In genomic region chr13:76884571-76885202, GRCh38 we compare ENCODE assay signal across 8 cellular contexts. TPM values are rescaled to one million over a fixed set of nuclear protein-coding genes. Genes with fewer than 3 reads are reported as not detected.
DNase-seq lines count a peak whose midpoint lies in the region; ATAC-seq and TF ChIP-seq lines count a peak whose summit lies in the region.

No MANE protein-coding gene starts in this region.

- peaks cover 45% of the 10 kb centered on the region for H3K79me2 ChIP-seq in smooth muscle cell (ENCODE audit: low read depth)

- no peak overlapping the region for H2AFZ ChIP-seq in smooth muscle cell (ENCODE audit: low read depth)

- POLR2A ChIA-PET in activated B cell treated with CpG ODN at 0.5 μM for 24 hours (lab: Charles Lee) = interaction anchor here (0.5 to 2.7 kb wide), 8 partner anchors 10 to 1327 kb away, joined by 3 to 12 read pairs (median 4); partner anchors contain the start of genes CLN5 and SLAIN1

- ATAC-seq in activated B cell treated with CpG ODN at 0.5 μM for 24 hours (ENCODE audit: low read depth) (no peak), GM18858 (IDR thresholded peaks at IDR 0.05; ENCODE audit: unreplicated experiment) (no peak), HG03025 (IDR thresholded peaks at IDR 0.05; ENCODE audit: low FRiP score, unreplicated experiment) (no peak)

- H3K27ac ChIP-seq in left ventricle myocardium inferior (replicated peaks) (peak overlapping the region; percentile 89), smooth muscle cell (ENCODE audit: low read depth) (peak overlapping the region; percentile 78)

- peaks cover 70% of the 10 kb centered on the region for H3K4me1 ChIP-seq in left ventricle myocardium inferior
- H3K4me1 ChIP-seq in smooth muscle cell (ENCODE audit: low read depth) = peaks cover 12% of the 10 kb centered on the region

- H3K9me3 ChIP-seq in left ventricle myocardium inferior (replicated peaks) (no peaks in the 10 kb centered on the region), smooth muscle cell (replicated peaks; ENCODE audit: low read depth) (no peaks in the 10 kb centered on the region)

- H3K36me3 ChIP-seq in left ventricle myocardium inferior (no peaks in the 10 kb centered on the region), smooth muscle cell (ENCODE audit: low read depth) (no peaks in the 10 kb centered on the region)

- peak overlapping the region; percentile 87 for H3K4me2 ChIP-seq in smooth muscle cell

- H3F3A ChIP-seq in smooth muscle cell (ENCODE audit: low read depth) = peaks cover 37% of the 10 kb centered on the region

- no peaks in the 10 kb centered on the region for H3K9me3 Mint-ChIP-seq in activated B cell treated with CpG ODN at 0.5 μM for 24 hours

- CTCF ChIA-PET in activated B cell treated with CpG ODN at 0.5 μM for 24 hours (lab: Charles Lee) = interaction anchor here (1.2 to 3.7 kb wide), 8 partner anchors 9 to 1023 kb away, joined by 3 to 25 read pairs (median 6); no protein-coding TSS in a partner anchor

- H3K27ac Mint-ChIP-seq in activated B cell treated with CpG ODN at 0.5 μM for 24 hours = peak overlapping the region; percentile 57

- no peaks in the 10 kb centered on the region for H3K27me3 Mint-ChIP-seq in activated B cell treated with CpG ODN at 0.5 μM for 24 hours

- H3K9ac ChIP-seq in smooth muscle cell (ENCODE audit: low read depth) = peak overlapping the region; percentile 49

- H3K4me3 Mint-ChIP-seq in activated B cell treated with CpG ODN at 0.5 μM for 24 hours = peak overlapping the region; percentile 88

- H4K20me1 ChIP-seq in smooth muscle cell (ENCODE audit: low read depth) = peaks cover 48% of the 10 kb centered on the region

- peaks cover 28% of the 10 kb centered on the region for H3K4me1 Mint-ChIP-seq in activated B cell treated with CpG ODN at 0.5 μM for 24 hours

- H3K4me3 ChIP-seq in HFF-Myc (replicated peaks; ENCODE audit: low read depth, low read length) (peak overlapping the region; percentile 71), left ventricle myocardium inferior (peak overlapping the region; percentile 94), smooth muscle cell (peak overlapping the region; percentile 75)

- peaks cover 2% of the 10 kb centered on the region for H3K36me3 Mint-ChIP-seq in activated B cell treated with CpG ODN at 0.5 μM for 24 hours (ENCODE audit: low read depth)

- TF ChIP-seq CTCF in HFF-Myc (IDR thresholded peaks at IDR 0.05; ENCODE audit: low read depth, low read length, missing control alignments) = no peak
- TF ChIP-seq CTCF in activated B cell treated with CpG ODN at 0.5 μM for 24 hours (IDR thresholded peaks at IDR 0.05) = no peak
- no peak for TF ChIP-seq CTCF in left ventricle myocardium inferior (IDR thresholded peaks at IDR 0.05; ENCODE audit: borderline replicate concordance)
- TF ChIP-seq CTCF in smooth muscle cell (IDR thresholded peaks at IDR 0.05; ENCODE audit: borderline replicate concordance, insufficient read depth, poor library complexity, severe bottlenecking) = no peak

- 16% methylated on average over 12 of the region's 12 CpGs for WGBS in smooth muscle cell (ENCODE audit: low lambda C conversion rate)

- intact Hi-C loops in activated B cell treated with CpG ODN at 0.5 μM for 24 hours (cut with micrococcal nuclease) (loop anchor here (5.0 to 10.0 kb wide), 5 partner anchors 62 to 1720 kb away; partner anchors contain the start of genes LMO7 and POU4F1), left ventricle myocardium inferior (cut with micrococcal nuclease) (loop anchor here (5.0 to 10.0 kb wide), 2 partner anchors 60 to 217 kb away; no protein-coding TSS in a partner anchor)

- peak; percentile 21 for DNase-seq in HFF-Myc (ENCODE audit: extremely low read depth, low read depth)
- no peak for DNase-seq in activated B cell treated with CpG ODN at 0.5 μM for 24 hours
- no peak for DNase-seq in left ventricle myocardium inferior
- no peak for DNase-seq in smooth muscle cell (lab: John Stamatoyannopoulos, UW; ENCODE audit: unreplicated experiment)
- DNase-seq in RPMI8226 = no peak
- DNase-seq in NCI-H526 (lab: John Stamatoyannopoulos, UW) = no peak

- no peaks in the 10 kb centered on the region for H3K27me3 ChIP-seq in left ventricle myocardium inferior (ENCODE audit: low read depth)
- H3K27me3 ChIP-seq in smooth muscle cell (ENCODE audit: low read depth) = no peaks in the 10 kb centered on the region

RNA-seq across cellular contexts. Expression of gene KCTD12, which starts 1.5 kb away (rescaled TPM):
- total RNA-seq in activated B cell treated with CpG ODN at 0.5 μM for 24 hours (4.5 and 5.5 TPM in 2 replicates), left ventricle myocardium inferior (37.2 TPM), smooth muscle cell (311 and 363 TPM in 2 replicates)
- 42.5 and 48.5 TPM in 2 replicates for polyA plus RNA-seq in smooth muscle cell
